ENCODE assay signal across 9 cellular contexts in genomic region chr2:10446631-10447030, GRCh38.
DNase-seq lines count a peak whose midpoint lies in the region; ATAC-seq and TF ChIP-seq lines count a peak whose summit lies in the region.
"Had no signal": no experiment of that assay in that cellular context is flagged by ENCODE, and none has a peak within 500 bp of the region (broad histone marks: within the 10 kb centered on the region; RNA-seq: fewer than 3 reads in every experiment).

No MANE protein-coding gene starts in this region.

- H3K36me3 Mint-ChIP-seq in nephron (ENCODE audit: low read depth), result peaks cover 32% of the 10 kb centered on the region

- in situ Hi-C loops in brain microvascular endothelial cell (cut with HindIII; ENCODE audit: low pct_ligation_motif_present, low sequenced_read_pairs), result loop anchor here (25.0 kb wide), 1 partner anchor 334 kb away; the partner anchor contains the start of gene RRM2

- DNase-seq in brain microvascular endothelial cell (no peak), middle frontal gyrus (ENCODE audit: extremely low spot score, low spot score) (no peak), NCI-H2029 (lab: John Stamatoyannopoulos, UW) (no peak)
- DNase-seq: T1000 had no signal

- TF ChIP-seq CTCF in C4-2B (conservative IDR thresholded peaks at IDR 0.05) (no peak), KMS-11 (conservative IDR thresholded peaks at IDR 0.05; ENCODE audit: low read depth, low read length) (no peak), brain microvascular endothelial cell (IDR thresholded peaks at IDR 0.05; ENCODE audit: low read depth, low read length, missing control alignments) (no peak), nephron (IDR thresholded peaks at IDR 0.05; ENCODE audit: unreplicated experiment in 3 of 3) (no peak)

- H2AFZ ChIP-seq in KMS-11 (ENCODE audit: low read depth), result no peak overlapping the region

- ATAC-seq in HG03095 (IDR thresholded peaks at IDR 0.05; ENCODE audit: unreplicated experiment) (no peak), GM21526 (IDR thresholded peaks at IDR 0.05; ENCODE audit: low FRiP score, unreplicated experiment) (no peak)

- peaks cover 22% of the 10 kb centered on the region for H3K4me1 Mint-ChIP-seq in nephron

- H3K4me2 ChIP-seq in KMS-11, result peak overlapping the region; percentile 85

- H4K20me1 ChIP-seq in KMS-11 (ENCODE audit: insufficient read depth), result peaks cover 26% of the 10 kb centered on the region

- H3K4me1 ChIP-seq in KMS-11 (ENCODE audit: low read depth, poor library complexity, severe bottlenecking), result peaks cover 39% of the 10 kb centered on the region

- H3K27me3 Mint-ChIP-seq in nephron (ENCODE audit: low read depth), result peaks cover 10% of the 10 kb centered on the region

- no peak overlapping the region for H3K4me3 ChIP-seq in KMS-11 (IDR thresholded peaks at IDR 0.05; ENCODE audit: insufficient read depth, low read depth, low read length)
- peak overlapping the region; percentile 61 for H3K4me3 ChIP-seq in brain microvascular endothelial cell (ENCODE audit: low read depth, low read length)

- H3K9ac ChIP-seq in KMS-11, result peak overlapping the region; percentile 95

- peaks cover 51% of the 10 kb centered on the region for H3K79me2 ChIP-seq in KMS-11 (ENCODE audit: insufficient read depth, low read depth)

- peak overlapping the region; percentile 84 to 92 (median 91) for H3K4me3 Mint-ChIP-seq in nephron

- no peaks in the 10 kb centered on the region for H3K27me3 ChIP-seq in KMS-11 (ENCODE audit: insufficient read depth, low read depth)
- H3K27me3 ChIP-seq in brain microvascular endothelial cell (replicated peaks), result no peaks in the 10 kb centered on the region

- H3K9me3 Mint-ChIP-seq in nephron, result no peaks in the 10 kb centered on the region

- H3K27ac Mint-ChIP-seq in nephron, result peak overlapping the region in 1 of 3 experiments; percentile 91

- H3K36me3 ChIP-seq in KMS-11 (ENCODE audit: insufficient read depth), result peaks cover 36% of the 10 kb centered on the region
- peaks cover 24% of the 10 kb centered on the region for H3K36me3 ChIP-seq in brain microvascular endothelial cell (replicated peaks)

- peak overlapping the region; percentile 40 for H3K27ac ChIP-seq in C4-2B
- H3K27ac ChIP-seq in KMS-11, result peak overlapping the region; percentile 89
- no peak overlapping the region for H3K27ac ChIP-seq in brain microvascular endothelial cell
